In genomic region chr6:71383476-71383875, GRCh38 we compare ENCODE assay signal across 13 cellular contexts.
A peak's percentile ranks its signal among the peaks of the same experiment; 100 is the strongest.
DNase-seq lines count a peak whose midpoint lies in the region; ATAC-seq and TF ChIP-seq lines count a peak whose summit lies in the region.
"Had no signal": no experiment of that assay in that cellular context is flagged by ENCODE, and none has a peak within 500 bp of the region (broad histone marks: within the 10 kb centered on the region; RNA-seq: fewer than 3 reads in every experiment).

No MANE protein-coding gene starts in this region.

- no peak overlapping the region for H3K27ac ChIP-seq in trophoblast cell (ENCODE audit: low read depth, low read length)

- H3K36me3 Mint-ChIP-seq in WTC11: no peaks in the 10 kb centered on the region
- H3K36me3 Mint-ChIP-seq: activated naive CD4-positive, alpha-beta T cell treated with anti-CD3 and anti-CD28 coated beads, Interleukin-2, amount 50 U/mL, for 24 hours; natural killer cell had no signal

- H3K18ac ChIP-seq in trophoblast cell (ENCODE audit: low read length): no peak overlapping the region

- peaks cover 0 to 3% of the 10 kb centered on the region in 2 experiments for H3K36me3 ChIP-seq in trophoblast cell (ENCODE audit: control insufficient read depth in 1 of 2, insufficient read depth in 2 of 2, low read length in 2 of 2)

- whole genome bisulfite sequencing in trophoblast cell (ENCODE audit: extremely low coverage, insufficient coverage, insufficient read length): no CpG with 5 or more reads among the region's 4 CpGs

- peaks cover 28% of the 10 kb centered on the region for H3K4me1 Mint-ChIP-seq in WTC11
- H3K4me1 Mint-ChIP-seq: activated naive CD4-positive, alpha-beta T cell treated with anti-CD3 and anti-CD28 coated beads, Interleukin-2, amount 50 U/mL, for 24 hours; natural killer cell had no signal

- no peak overlapping the region for H4K91ac ChIP-seq in trophoblast cell (ENCODE audit: low read depth, low read length)

- no peak overlapping the region for H2BK12ac ChIP-seq in trophoblast cell (ENCODE audit: low read length)

- H3K27me3 Mint-ChIP-seq in WTC11 (ENCODE audit: low read depth): no peaks in the 10 kb centered on the region

- H3K4me3 ChIP-seq in trophoblast cell (ENCODE audit: low read depth, low read length): no peak overlapping the region

- no peak overlapping the region for H3K23ac ChIP-seq in trophoblast cell (ENCODE audit: low read length)

- CTCF ChIA-PET in WTC11 (lab: Charles Lee): interaction anchor here (0.9 to 3.7 kb wide), 4 partner anchors 21 to 192 kb away, joined by 3 to 26 read pairs (median 4); no protein-coding TSS in a partner anchor

- no peaks in the 10 kb centered on the region for H3K9me3 ChIP-seq in trophoblast cell (ENCODE audit: insufficient read depth, low read depth, low read length)

- H3K14ac ChIP-seq in trophoblast cell (ENCODE audit: low read length): no peak overlapping the region

- H3K4me2 ChIP-seq in trophoblast cell (ENCODE audit: low read length): no peak overlapping the region

- H3K4ac ChIP-seq in trophoblast cell (ENCODE audit: low read depth, low read length): no peak overlapping the region

- H3K4me1 ChIP-seq in trophoblast cell (ENCODE audit: control insufficient read depth in 1 of 2, insufficient read depth in 2 of 2, low read length in 2 of 2): no peaks in the 10 kb centered on the region

- H3K79me1 ChIP-seq in trophoblast cell (ENCODE audit: low read length): no peaks in the 10 kb centered on the region

- no peak overlapping the region for H4K12ac ChIP-seq in trophoblast cell (ENCODE audit: low read depth, low read length)

- H2AFZ ChIP-seq in trophoblast cell (ENCODE audit: insufficient read depth, low read length, poor library complexity): no peak overlapping the region

- DNase-seq in DMS114 treated with DMSO at 0.1 percent for 48 hours (lab: John Stamatoyannopoulos, UW; ENCODE audit: unreplicated experiment): peak; percentile 4
- peak; percentile 30 for DNase-seq in HT-29 (ENCODE audit: low spot score)
- DNase-seq in WTC11 (ENCODE audit: low spot score): peak; percentile 11
- DNase-seq in lung microvascular endothelial cell (ENCODE audit: low read depth in 2 of 2): peak; percentile 34 to 38
- DNase-seq in NCI-H2107 treated with DMSO at 0.1 percent for 48 hours (lab: John Stamatoyannopoulos, UW; ENCODE audit: unreplicated experiment): no peak
- DNase-seq in omental fat pad (ENCODE audit: low spot score): no peak
- no peak for DNase-seq in HCEC 1CT
- DNase-seq in trophoblast cell: no peak
- DNase-seq: activated T-cell treated with anti-CD3 and anti-CD28 coated beads, Interleukin-2, amount 50 U/mL, for 24 hours; natural killer cell; SIG-M5; stimulated activated CD4-positive, alpha-beta T cell treated with anti-CD3 and anti-CD28 coated beads, Interleukin-2, amount 100 ng/mL, for 24 hours had no signal

- POLR2A ChIA-PET in WTC11 (lab: Charles Lee): no interaction called here

- no peaks in the 10 kb centered on the region for H3K9me3 Mint-ChIP-seq in WTC11
- H3K9me3 Mint-ChIP-seq: activated naive CD4-positive, alpha-beta T cell treated with anti-CD3 and anti-CD28 coated beads, Interleukin-2, amount 50 U/mL, for 24 hours; activated T-cell treated with anti-CD3 and anti-CD28 coated beads, Interleukin-2, amount 50 U/mL, for 24 hours; natural killer cell had no signal

- H3K9ac ChIP-seq in trophoblast cell (ENCODE audit: low read length): no peak overlapping the region

- no peaks in the 10 kb centered on the region for H3K79me2 ChIP-seq in trophoblast cell (ENCODE audit: control insufficient read depth, insufficient read depth, low read length, poor library complexity)

- ATAC-seq in WTC11: no peak; the same call in 1 of the 2 replicates
- ATAC-seq in omental fat pad (ENCODE audit: low FRiP score): no peak
- ATAC-seq: natural killer cell had no signal

- no peak overlapping the region for H4K8ac ChIP-seq in trophoblast cell (ENCODE audit: low read depth, low read length)

- H2BK5ac ChIP-seq in trophoblast cell (ENCODE audit: low read depth, low read length, poor library complexity): no peak overlapping the region

- H2AK5ac ChIP-seq in trophoblast cell (ENCODE audit: low read length): no peak overlapping the region

- TF ChIP-seq CTCF in WTC11 (IDR thresholded peaks at IDR 0.05) (no peak), omental fat pad (IDR thresholded peaks at IDR 0.05) (no peak)

- no peak overlapping the region for H3K4me3 Mint-ChIP-seq in WTC11
- H3K4me3 Mint-ChIP-seq: activated naive CD4-positive, alpha-beta T cell treated with anti-CD3 and anti-CD28 coated beads, Interleukin-2, amount 50 U/mL, for 24 hours; activated T-cell treated with anti-CD3 and anti-CD28 coated beads, Interleukin-2, amount 50 U/mL, for 24 hours; natural killer cell had no signal

- H3K27me3 ChIP-seq in trophoblast cell (ENCODE audit: insufficient read depth, low read length): no peaks in the 10 kb centered on the region

- no peak overlapping the region for H2BK120ac ChIP-seq in trophoblast cell (ENCODE audit: insufficient read depth, low read length, poor library complexity)

- peak overlapping the region; percentile 2; the same call in 1 of the 2 replicates for H3K27ac Mint-ChIP-seq in WTC11
- H3K27ac Mint-ChIP-seq: activated naive CD4-positive, alpha-beta T cell treated with anti-CD3 and anti-CD28 coated beads, Interleukin-2, amount 50 U/mL, for 24 hours; activated T-cell treated with anti-CD3 and anti-CD28 coated beads, Interleukin-2, amount 50 U/mL, for 24 hours; natural killer cell had no signal

TF ChIP-seq in WTC11, 78 proteins besides CTCF, POLR2A, EP300 and RAD21 (continues in another document):
- TF ChIP-seq ZNF219 (CRISPR knock-in tag; IDR thresholded peaks at IDR 0.05; ENCODE audit: borderline replicate concordance) (no peak), ATF3 (CRISPR knock-in tag; conservative IDR thresholded peaks at IDR 0.05) (no peak), USF2 (CRISPR knock-in tag; IDR thresholded peaks at IDR 0.05) (no peak), ZNF532 (CRISPR knock-in tag; IDR thresholded peaks at IDR 0.05; ENCODE audit: borderline replicate concordance) (no peak)
- TF ChIP-seq, protein P1, sequence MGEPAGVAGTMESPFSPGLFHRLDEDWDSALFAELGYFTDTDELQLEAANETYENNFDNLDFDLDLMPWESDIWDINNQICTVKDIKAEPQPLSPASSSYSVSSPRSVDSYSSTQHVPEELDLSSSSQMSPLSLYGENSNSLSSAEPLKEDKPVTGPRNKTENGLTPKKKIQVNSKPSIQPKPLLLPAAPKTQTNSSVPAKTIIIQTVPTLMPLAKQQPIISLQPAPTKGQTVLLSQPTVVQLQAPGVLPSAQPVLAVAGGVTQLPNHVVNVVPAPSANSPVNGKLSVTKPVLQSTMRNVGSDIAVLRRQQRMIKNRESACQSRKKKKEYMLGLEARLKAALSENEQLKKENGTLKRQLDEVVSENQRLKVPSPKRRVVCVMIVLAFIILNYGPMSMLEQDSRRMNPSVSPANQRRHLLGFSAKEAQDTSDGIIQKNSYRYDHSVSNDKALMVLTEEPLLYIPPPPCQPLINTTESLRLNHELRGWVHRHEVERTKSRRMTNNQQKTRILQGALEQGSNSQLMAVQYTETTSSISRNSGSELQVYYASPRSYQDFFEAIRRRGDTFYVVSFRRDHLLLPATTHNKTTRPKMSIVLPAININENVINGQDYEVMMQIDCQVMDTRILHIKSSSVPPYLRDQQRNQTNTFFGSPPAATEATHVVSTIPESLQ (CRISPR knock-in tag; IDR thresholded peaks at IDR 0.05): no peak

Comparison
In these comparisons a context has a peak if more than half of its experiments do, and no peak if none do; other contexts are left out.
1. DNase-seq: peak in DMS114 treated with DMSO at 0.1 percent for 48 hours (single experiment), HT-29 (single experiment), WTC11 (single experiment) and lung microvascular endothelial cell (2 of 2); none in NCI-H2107 treated with DMSO at 0.1 percent for 48 hours (single experiment), omental fat pad (single experiment), HCEC 1CT (single experiment) and trophoblast cell (0 of 2).